Comparison of ENCODE assay signal across 8 cellular contexts in the genomic region with DNA sequence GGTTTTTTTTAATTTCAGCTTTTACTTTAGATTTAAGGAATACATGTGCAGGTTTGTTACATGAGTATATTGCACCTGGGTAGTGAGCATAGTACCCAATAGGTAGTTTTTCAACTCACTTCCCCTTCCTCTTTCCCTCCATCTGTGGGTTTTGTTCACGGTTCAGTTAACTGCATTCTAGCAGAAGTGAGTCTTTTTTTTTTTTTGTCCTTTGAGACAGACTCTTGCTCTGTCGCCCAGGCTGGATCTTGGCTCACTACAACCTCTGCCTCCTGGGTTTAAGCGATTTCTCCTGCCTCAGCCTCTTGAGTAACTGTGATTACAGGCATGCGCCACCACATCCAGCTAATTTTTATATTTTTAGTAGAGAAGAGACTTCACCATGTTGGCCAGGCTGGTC. TPM values are rescaled to one million over a fixed set of nuclear protein-coding genes. Genes with fewer than 3 reads are reported as not detected.
DNase-seq lines count a peak whose midpoint lies in the region; ATAC-seq and TF ChIP-seq lines count a peak whose summit lies in the region.

No MANE protein-coding gene starts in this region.

- H3K4me1 Mint-ChIP-seq in naive thymus-derived CD4-positive, alpha-beta T cell, result peaks cover 27 to 77% (median 54%) of the 10 kb centered on the region in 7 donors

- CTCF ChIA-PET in naive thymus-derived CD4-positive, alpha-beta T cell (lab: Charles Lee), result interaction anchor here (1.0 to 2.0 kb wide), 2 partner anchors 9 to 25 kb away, joined by 3 to 7 read pairs; partner anchors contain the start of gene UBR2

- peaks cover 0 to 2% (median 0%) of the 10 kb centered on the region in 11 donors for H3K9me3 Mint-ChIP-seq in naive thymus-derived CD4-positive, alpha-beta T cell

- H3K36me3 Mint-ChIP-seq in naive thymus-derived CD4-positive, alpha-beta T cell, result peaks cover 7 to 25% (median 14%) of the 10 kb centered on the region in 5 donors

- H3K36me3 ChIP-seq in naive thymus-derived CD4-positive, alpha-beta T cell (ENCODE audit: control insufficient read depth in 2 of 3, insufficient read depth in 3 of 3, low read length in 3 of 3), result peaks cover 0 to 24% (median 5%) of the 10 kb centered on the region in 3 experiments
- peaks cover 26% of the 10 kb centered on the region for H3K36me3 ChIP-seq in WERI-Rb-1

- DNase-seq in NCI-H2171 (lab: John Stamatoyannopoulos, UW) (peak; percentile 82), WERI-Rb-1 (no peak), hypothalamus (lab: John Stamatoyannopoulos, UW) (no peak), OCI-M2 (lab: John Stamatoyannopoulos, UW; ENCODE audit: unreplicated experiment) (no peak)
- peak in 5 of 9 donors; percentile 14 to 45 (median 36) for DNase-seq in naive thymus-derived CD4-positive, alpha-beta T cell
- DNase-seq in stimulated activated CD8-positive, alpha-beta memory T cell treated with anti-CD3 and anti-CD28 coated beads, Interleukin-4, amount 100 ng/mL, for 48 hours, result no peak

- peak overlapping the region; percentile 1 to 88 (median 78) for H3K27ac Mint-ChIP-seq in naive thymus-derived CD4-positive, alpha-beta T cell

- no peak overlapping the region for H3K27ac ChIP-seq in naive thymus-derived CD4-positive, alpha-beta T cell (ENCODE audit: low read depth, low read length)
- no peak overlapping the region for H3K27ac ChIP-seq in WERI-Rb-1

- H3K4me3 ChIP-seq in naive thymus-derived CD4-positive, alpha-beta T cell (ENCODE audit: low read length), result no peak overlapping the region
- H3K4me3 ChIP-seq in WERI-Rb-1 (ENCODE audit: low read depth, low read length), result no peak overlapping the region

- POLR2A ChIA-PET in naive thymus-derived CD4-positive, alpha-beta T cell (lab: Charles Lee), result interaction anchor here (0.9 to 1.3 kb wide), 2 partner anchors 9 to 138 kb away, joined by 6 read pairs; partner anchors contain the start of gene UBR2

- intact Hi-C loops in naive thymus-derived CD4-positive, alpha-beta T cell (cut with micrococcal nuclease), result loop anchor here in 1 of 2 donors (1.0 kb wide), 1 partner anchor 8 kb away; the partner anchor contains the start of gene UBR2

- peak overlapping the region in 8 of 10 donors; percentile 38 to 78 (median 64) for H3K4me3 Mint-ChIP-seq in naive thymus-derived CD4-positive, alpha-beta T cell

- H3K9me3 ChIP-seq in naive thymus-derived CD4-positive, alpha-beta T cell (ENCODE audit: control insufficient read depth in 2 of 3, low read length in 3 of 3), result no peaks in the 10 kb centered on the region
- no peaks in the 10 kb centered on the region for H3K9me3 ChIP-seq in WERI-Rb-1 (ENCODE audit: severe bottlenecking)

- TF ChIP-seq CTCF in WERI-Rb-1 (IDR thresholded peaks at IDR 0.05; ENCODE audit: low read depth, low read length), result no peak

- ATAC-seq in GM18858 (IDR thresholded peaks at IDR 0.05; ENCODE audit: unreplicated experiment) (peak; percentile 67), HG02623 (IDR thresholded peaks at IDR 0.05; ENCODE audit: unreplicated experiment) (peak; percentile 75)
- peak; percentile 79 for ATAC-seq in naive thymus-derived CD4-positive, alpha-beta T cell

- H3K27me3 Mint-ChIP-seq in naive thymus-derived CD4-positive, alpha-beta T cell, result no peaks in the 10 kb centered on the region

- H3K4me1 ChIP-seq in naive thymus-derived CD4-positive, alpha-beta T cell (ENCODE audit: control insufficient read depth in 2 of 2, insufficient read depth in 2 of 2, low read length in 2 of 2), result peaks cover 20 to 26% of the 10 kb centered on the region in 2 donors

- peaks cover 0 to 3% of the 10 kb centered on the region in 2 donors for H3K27me3 ChIP-seq in naive thymus-derived CD4-positive, alpha-beta T cell (ENCODE audit: control insufficient read depth in 2 of 2, insufficient read depth in 2 of 2, low read length in 2 of 2)
- H3K27me3 ChIP-seq in WERI-Rb-1 (ENCODE audit: insufficient read depth, low read depth, severe bottlenecking), result no peaks in the 10 kb centered on the region

RNA-seq across cellular contexts. Expression of gene UBR2, which starts 8.7 kb away (rescaled TPM):
- 10 to 100 TPM; 35.6 to 45.5 (median 38.9) TPM for total RNA-seq in naive thymus-derived CD4-positive, alpha-beta T cell
- 10 to 100 TPM; 10.1 to 12.3 TPM for polyA plus RNA-seq in naive thymus-derived CD4-positive, alpha-beta T cell

Comparison
In these comparisons a context has a peak if more than half of its experiments do, and no peak if none do; other contexts are left out.
1. DNase-seq: peak in NCI-H2171 (single experiment) and naive thymus-derived CD4-positive, alpha-beta T cell (5 of 9); none in WERI-Rb-1 (single experiment), stimulated activated CD8-positive, alpha-beta memory T cell treated with anti-CD3 and anti-CD28 coated beads, Interleukin-4, amount 100 ng/mL, for 48 hours (single experiment), hypothalamus (0 of 51) and OCI-M2 (single experiment).
2. Peak in every context shown above with its lines, with median percentiles within 50 percentile points of each other: ATAC-seq.